In genomic region chr20:62774076-62774714, GRCh38 we compare ENCODE assay signal across 14 cellular contexts. TPM values are rescaled to one million over a fixed set of nuclear protein-coding genes. Genes with fewer than 3 reads are reported as not detected.
DNase-seq lines count a peak whose midpoint lies in the region; ATAC-seq and TF ChIP-seq lines count a peak whose summit lies in the region.
"Had no signal": no experiment of that assay in that cellular context is flagged by ENCODE, and none has a peak within 500 bp of the region (broad histone marks: within the 10 kb centered on the region; RNA-seq: fewer than 3 reads in every experiment).

No MANE protein-coding gene starts in this region.

- no peak overlapping the region for H2AFZ ChIP-seq in PC-3 (ENCODE audit: low read length)

- no peaks in the 10 kb centered on the region for H3K27me3 Mint-ChIP-seq in naive thymus-derived CD8-positive, alpha-beta T cell

- no peak for ATAC-seq in naive thymus-derived CD8-positive, alpha-beta T cell
- ATAC-seq in PC-3 (no peak), GM18867 (IDR thresholded peaks at IDR 0.05; ENCODE audit: unreplicated experiment) (no peak)

- no peak overlapping the region for H3K4me3 ChIP-seq in SK-N-MC
- no peak overlapping the region for H3K4me3 ChIP-seq in PC-3 (ENCODE audit: low read length)
- H3K4me3 ChIP-seq: thoracic aorta had no signal

- BruUV-seq in PC-3 (replicated peaks; lab: Mats Ljungman, UMichigan), result no TSS peak

- intact Hi-C loops in PC-3 (cut with micrococcal nuclease), result no loop called here

- H3F3A ChIP-seq in PC-3 (ENCODE audit: low read length, unreplicated experiment), result no peaks in the 10 kb centered on the region

- peak; percentile 14 to 18 for DNase-seq in NCI-H187 (lab: John Stamatoyannopoulos, UW)
- DNase-seq in NCI-H187 treated with DMSO at 0.1 percent for 48 hours (lab: John Stamatoyannopoulos, UW), result no peak
- peak; percentile 80 for DNase-seq in DMS79 treated with DMSO at 0.1 percent for 48 hours (lab: John Stamatoyannopoulos, UW)
- DNase-seq in SK-N-MC (ENCODE audit: low read depth, low spot score), result no peak
- DNase-seq in naive thymus-derived CD8-positive, alpha-beta T cell, result no peak
- DNase-seq in PC-3, result no peak
- no peak for DNase-seq in stimulated activated CD4-positive, alpha-beta T cell treated with anti-CD3 and anti-CD28 coated beads, Interleukin-2, amount 100 ng/mL, for 48 hours
- DNase-seq: COR-L47; NCI-H510A; occipital lobe; stimulated activated CD4-positive, alpha-beta T cell treated with anti-CD3 and anti-CD28 coated beads, Interleukin-12 subunit alpha, Interleukin-12 subunit beta, amount 100 ng/mL, for 4 hours had no signal

- no peaks in the 10 kb centered on the region for H3K9me2 ChIP-seq in PC-3 (replicated peaks; ENCODE audit: low read length)

- no peaks in the 10 kb centered on the region for H3K36me3 Mint-ChIP-seq in naive thymus-derived CD8-positive, alpha-beta T cell

- TF ChIP-seq CTCF in PC-3 (conservative IDR thresholded peaks at IDR 0.05; ENCODE audit: low read depth, low read length), result no peak

- POLR2A ChIA-PET in naive thymus-derived CD8-positive, alpha-beta T cell (lab: Charles Lee), result interaction anchor here (0.7 to 2.8 kb wide), 7 partner anchors 9 to 34 kb away, joined by 3 to 10 read pairs (median 3); partner anchors contain the start of genes MRGBP and OGFR
- POLR2A ChIA-PET in PC-3 (lab: Charles Lee; ENCODE audit: unreplicated experiment), result no interaction called here

- peak overlapping the region; percentile 70; the same call in 1 of the 2 replicates for H3K27ac ChIP-seq in SK-N-MC
- no peak overlapping the region for H3K27ac ChIP-seq in PC-3 (ENCODE audit: low read length)
- H3K27ac ChIP-seq: thoracic aorta had no signal

- peaks cover 5% of the 10 kb centered on the region; the same call in 1 of the 2 replicates for H3K4me1 ChIP-seq in PC-3 (ENCODE audit: insufficient read depth, low read length)

- no peaks in the 10 kb centered on the region for H3K27me3 ChIP-seq in PC-3 (ENCODE audit: low read length)

- H4K20me1 ChIP-seq in PC-3 (ENCODE audit: low read length), result no peaks in the 10 kb centered on the region

- no peak overlapping the region for H3K4me2 ChIP-seq in PC-3 (ENCODE audit: low read length)

- no peaks in the 10 kb centered on the region for H3K79me2 ChIP-seq in PC-3 (ENCODE audit: low read length)

- H3K9me3 ChIP-seq in SK-N-MC (ENCODE audit: low read depth, low read length) (no peaks in the 10 kb centered on the region), PC-3 (ENCODE audit: low read length) (no peaks in the 10 kb centered on the region)
- H3K9me3 ChIP-seq: thoracic aorta had no signal

- peaks cover 26 to 72% (median 52%) of the 10 kb centered on the region in 4 donors for H3K4me1 Mint-ChIP-seq in naive thymus-derived CD8-positive, alpha-beta T cell

- H3K9ac ChIP-seq in SK-N-MC (ENCODE audit: insufficient read length), result no peak overlapping the region
- no peak overlapping the region for H3K9ac ChIP-seq in PC-3 (ENCODE audit: low read length)

- no peaks in the 10 kb centered on the region for H3K9me3 Mint-ChIP-seq in naive thymus-derived CD8-positive, alpha-beta T cell

- H3K36me3 ChIP-seq in SK-N-MC (ENCODE audit: insufficient read depth, low read length) (no peaks in the 10 kb centered on the region), PC-3 (ENCODE audit: low read depth, low read length) (no peaks in the 10 kb centered on the region)
- H3K36me3 ChIP-seq: thoracic aorta had no signal

- H3K27ac Mint-ChIP-seq in naive thymus-derived CD8-positive, alpha-beta T cell, result peak overlapping the region; percentile 15 to 96 (median 90)

- CTCF ChIA-PET in PC-3 (lab: Charles Lee), result no interaction called here

- peak overlapping the region in 7 of 10 donors; percentile 1 to 65 (median 55) for H3K4me3 Mint-ChIP-seq in naive thymus-derived CD8-positive, alpha-beta T cell

RNA-seq across cellular contexts. Expression of gene MRGBP, which starts 22.1 kb away (rescaled TPM):
- 10 to 100 TPM; 13.6 to 14.2 TPM for total RNA-seq in naive thymus-derived CD8-positive, alpha-beta T cell
- 10 to 100 TPM in 1 of 3 donors, 1 to 10 TPM in 2; 7.4 to 10.2 (median 9.0) TPM for polyA plus RNA-seq in naive thymus-derived CD8-positive, alpha-beta T cell
- total RNA-seq in PC-3 (2014; rRNA removed), result 48.8 and 56.3 TPM in 2 replicates

RNA-seq across cellular contexts. Expression of gene OGFR, which starts 30.4 kb away (rescaled TPM):
- 10 to 100 TPM; 77.1 to 79.9 TPM for total RNA-seq in naive thymus-derived CD8-positive, alpha-beta T cell
- 10 to 100 TPM; 26.5 to 58.2 (median 40.1) TPM for polyA plus RNA-seq in naive thymus-derived CD8-positive, alpha-beta T cell
- 78.9 and 112 TPM in 2 replicates for total RNA-seq in PC-3 (2014; rRNA removed)

RNA-seq across cellular contexts. Expression of gene COL9A3, which starts 42.7 kb away (rescaled TPM):
- 1 to 10 TPM; 1.2 to 2.2 TPM for total RNA-seq in naive thymus-derived CD8-positive, alpha-beta T cell
- under 1 TPM in 1 of 3 donors, not detected in 2; 0.15 TPM for polyA plus RNA-seq in naive thymus-derived CD8-positive, alpha-beta T cell
- total RNA-seq in PC-3 (2014; rRNA removed), result 14.3 and 17.7 TPM in 2 replicates
- total RNA-seq: MCF 10A had no signal

Comparison
In these comparisons a context has a peak if more than half of its experiments do, and no peak if none do; other contexts are left out.
1. DNase-seq: peak in NCI-H187 (2 of 2) and DMS79 treated with DMSO at 0.1 percent for 48 hours (single experiment); none in NCI-H187 treated with DMSO at 0.1 percent for 48 hours (single experiment), SK-N-MC (single experiment), naive thymus-derived CD8-positive, alpha-beta T cell (0 of 10), PC-3 (single experiment) and stimulated activated CD4-positive, alpha-beta T cell treated with anti-CD3 and anti-CD28 coated beads, Interleukin-2, amount 100 ng/mL, for 48 hours (0 of 2).